Comparison of ENCODE assay signal across 10 cellular contexts in genomic region chr2:172083725-172084483, GRCh38. TPM values are rescaled to one million over a fixed set of nuclear protein-coding genes. Genes with fewer than 3 reads are reported as not detected.
DNase-seq lines count a peak whose midpoint lies in the region; ATAC-seq, FAIRE-seq and TF ChIP-seq lines count a peak whose summit lies in the region.
"Had no signal": no experiment of that assay in that cellular context is flagged by ENCODE, and none has a peak within 500 bp of the region (broad histone marks: within the 10 kb centered on the region; RNA-seq: fewer than 3 reads in every experiment).

No MANE protein-coding gene starts in this region.

- H3K4me3 Mint-ChIP-seq in activated T-helper 2 cell treated with anti-CD3 and anti-CD28 coated beads, Interferon-gamma antibody, Interleukin-2, Interleukin-4, amounts not matched to agents 10 μg/mL and 5 μg/mL and 100 μg/mL, durations not matched to agents 14 hours and 24 hours and 36 hours (ENCODE audit: low read depth) = peak overlapping the region; percentile 75
- H3K4me3 Mint-ChIP-seq in natural killer cell treated with Interleukin-12 subunit alpha and Interleukin-12 subunit beta and Interleukin-15 and Interleukin-18, amount 100 ng/mL, for 72 hours = peak overlapping the region; percentile 91

- no peak for FAIRE-seq in D721Med (lab: Jason Lieb, UNC)

- CTCF ChIA-PET in HEK293 (lab: Yijun Ruan, JAX) = interaction anchor here (1.0 kb wide), 1 partner anchor 17 kb away, joined by 3 read pairs; no protein-coding TSS in a partner anchor

- POLR2A ChIA-PET in HEK293 (lab: Yijun Ruan, JAX) = interaction anchor here (1.5 to 7.5 kb wide), 5 partner anchors 13 to 190 kb away, joined by 6 to 147 read pairs (median 16); partner anchors contain the start of genes DLX2 and SLC25A12

- peak overlapping the region; percentile 95 for H3K27ac ChIP-seq in HEK293 (ENCODE audit: extremely low read depth, low read depth, low read length)

- DNase-seq in D721Med (ENCODE audit: insufficient read length, low spot score) (peak; percentile 48), hepatic stellate cell (ENCODE audit: low spot score) (no peak)
- DNase-seq in activated T-helper 2 cell treated with anti-CD3 and anti-CD28 coated beads, Interferon-gamma antibody, Interleukin-2, Interleukin-4, amounts not matched to agents 10 μg/mL and 5 μg/mL and 100 μg/mL, durations not matched to agents 14 hours and 24 hours and 36 hours (ENCODE audit: low spot score) = no peak
- DNase-seq in natural killer cell treated with Interleukin-12 subunit alpha and Interleukin-12 subunit beta and Interleukin-15 and Interleukin-18, amount 100 ng/mL, for 72 hours (ENCODE audit: low spot score) = no peak
- DNase-seq in stimulated activated CD4-positive, alpha-beta T cell treated with anti-CD3 and anti-CD28 coated beads, Interleukin-4, amount 100 ng/mL, for 1 hour = no peak

- peak overlapping the region; percentile 45; the same call in 1 of the 2 replicates for H3K4me3 ChIP-seq in HEK293 (ENCODE audit: low read depth, low read length)
- H3K4me3 ChIP-seq: mucosa of descending colon had no signal

- H3K4me1 Mint-ChIP-seq in activated T-helper 2 cell treated with anti-CD3 and anti-CD28 coated beads, Interferon-gamma antibody, Interleukin-2, Interleukin-4, amounts not matched to agents 10 μg/mL and 5 μg/mL and 100 μg/mL, durations not matched to agents 14 hours and 24 hours and 36 hours (ENCODE audit: low read depth) = peaks cover 33% of the 10 kb centered on the region
- H3K4me1 Mint-ChIP-seq in natural killer cell treated with Interleukin-12 subunit alpha and Interleukin-12 subunit beta and Interleukin-15 and Interleukin-18, amount 100 ng/mL, for 72 hours (ENCODE audit: low read depth in 2 of 2) = peaks cover 54 to 56% of the 10 kb centered on the region in 2 donors

- H3K9me3 ChIP-seq in HEK293 (ENCODE audit: control insufficient read depth, insufficient read depth, low read depth, low read length) = no peaks in the 10 kb centered on the region
- H3K9me3 ChIP-seq: mucosa of descending colon had no signal

- H3K36me3 Mint-ChIP-seq in activated T-helper 2 cell treated with anti-CD3 and anti-CD28 coated beads, Interferon-gamma antibody, Interleukin-2, Interleukin-4, amounts not matched to agents 10 μg/mL and 5 μg/mL and 100 μg/mL, durations not matched to agents 14 hours and 24 hours and 36 hours (ENCODE audit: low read depth) = peaks cover 7% of the 10 kb centered on the region
- H3K36me3 Mint-ChIP-seq in natural killer cell treated with Interleukin-12 subunit alpha and Interleukin-12 subunit beta and Interleukin-15 and Interleukin-18, amount 100 ng/mL, for 72 hours = no peaks in the 10 kb centered on the region

- no peaks in the 10 kb centered on the region; the same call in 1 of the 2 replicates for H3K4me1 ChIP-seq in HEK293 (ENCODE audit: control insufficient read depth, insufficient read depth, low read length)

- intact Hi-C loops in activated T-helper 2 cell treated with anti-CD3 and anti-CD28 coated beads, Interferon-gamma antibody, Interleukin-2, Interleukin-4, amounts not matched to agents 10 μg/mL and 5 μg/mL and 100 μg/mL, durations not matched to agents 14 hours and 24 hours and 36 hours (cut with micrococcal nuclease) = loop anchor here (1.0 to 5.0 kb wide), 3 partner anchors 9 to 377 kb away; partner anchors contain the start of gene ITGA6

- H3K27me3 Mint-ChIP-seq in activated T-helper 2 cell treated with anti-CD3 and anti-CD28 coated beads, Interferon-gamma antibody, Interleukin-2, Interleukin-4, amounts not matched to agents 10 μg/mL and 5 μg/mL and 100 μg/mL, durations not matched to agents 14 hours and 24 hours and 36 hours (ENCODE audit: low read depth) = peaks cover 95% of the 10 kb centered on the region
- peaks cover 75 to 90% of the 10 kb centered on the region in 2 donors for H3K27me3 Mint-ChIP-seq in natural killer cell treated with Interleukin-12 subunit alpha and Interleukin-12 subunit beta and Interleukin-15 and Interleukin-18, amount 100 ng/mL, for 72 hours

- peak overlapping the region; percentile 33 for H3K27ac Mint-ChIP-seq in activated T-helper 2 cell treated with anti-CD3 and anti-CD28 coated beads, Interferon-gamma antibody, Interleukin-2, Interleukin-4, amounts not matched to agents 10 μg/mL and 5 μg/mL and 100 μg/mL, durations not matched to agents 14 hours and 24 hours and 36 hours
- peak overlapping the region in 1 of 2 donors; percentile 25 for H3K27ac Mint-ChIP-seq in natural killer cell treated with Interleukin-12 subunit alpha and Interleukin-12 subunit beta and Interleukin-15 and Interleukin-18, amount 100 ng/mL, for 72 hours

- H3K36me3 ChIP-seq in HEK293 (ENCODE audit: control insufficient read depth in 2 of 2, insufficient read depth in 1 of 2, low read length in 2 of 2) = peaks cover 0 to 18% of the 10 kb centered on the region in 2 experiments; a peak in 1 of 3 replicates

- H3K9me3 Mint-ChIP-seq in activated T-helper 2 cell treated with anti-CD3 and anti-CD28 coated beads, Interferon-gamma antibody, Interleukin-2, Interleukin-4, amounts not matched to agents 10 μg/mL and 5 μg/mL and 100 μg/mL, durations not matched to agents 14 hours and 24 hours and 36 hours = no peaks in the 10 kb centered on the region
- H3K9me3 Mint-ChIP-seq in natural killer cell treated with Interleukin-12 subunit alpha and Interleukin-12 subunit beta and Interleukin-15 and Interleukin-18, amount 100 ng/mL, for 72 hours = no peaks in the 10 kb centered on the region

- no peak for ATAC-seq in natural killer cell treated with Interleukin-12 subunit alpha and Interleukin-12 subunit beta and Interleukin-15 and Interleukin-18, amount 100 ng/mL, for 72 hours
- ATAC-seq in GM18907 (IDR thresholded peaks at IDR 0.05; ENCODE audit: unreplicated experiment) (no peak), HG03571 (IDR thresholded peaks at IDR 0.05; ENCODE audit: unreplicated experiment) (no peak)

- TF ChIP-seq CTCF in D721Med (IDR thresholded peaks at IDR 0.05; ENCODE audit: insufficient read depth, missing control alignments) = no peak
- TF ChIP-seq CTCF in HEK293 (tag by site-specific recombination; IDR thresholded peaks at IDR 0.05) = no peak

TF ChIP-seq in HEK293, 187 proteins besides CTCF, POLR2A, EP300 and RAD21:
- TF ChIP-seq ZNF398 (tag by site-specific recombination; IDR thresholded peaks at IDR 0.05) (no peak), ZNF174 (tag by site-specific recombination; IDR thresholded peaks at IDR 0.05) (no peak), YY2 (tag by site-specific recombination; IDR thresholded peaks at IDR 0.05) (no peak), OVOL3 (tag by site-specific recombination; IDR thresholded peaks at IDR 0.05) (no peak), ZNF513 (tag by site-specific recombination; IDR thresholded peaks at IDR 0.05) (no peak), ZNF777 (tag by site-specific recombination; IDR thresholded peaks at IDR 0.05; ENCODE audit: borderline replicate concordance) (no peak), ZNF585B (tag by site-specific recombination; IDR thresholded peaks at IDR 0.05) (no peak), ZNF223 (tag by site-specific recombination; IDR thresholded peaks at IDR 0.05) (no peak)
TF ChIP-seq in HEK293: peak in this region for 0.

RNA-seq across cellular contexts. Expression of gene DLX1, which starts 1.4 kb away (rescaled TPM):
- 0.09 TPM in 1 of 2 replicates, not detected in the other for total RNA-seq in activated T-helper 2 cell treated with anti-CD3 and anti-CD28 coated beads, Interferon-gamma antibody, Interleukin-2, Interleukin-4, amounts not matched to agents 10 μg/mL and 5 μg/mL and 100 μg/mL, durations not matched to agents 14 hours and 24 hours and 36 hours
- not detected for total RNA-seq in natural killer cell treated with Interleukin-12 subunit alpha and Interleukin-12 subunit beta and Interleukin-15 and Interleukin-18, amount 100 ng/mL, for 72 hours
- total RNA-seq: T-helper 2 cell treated with Interferon-gamma antibody and Interleukin-4, amounts not matched to agents 100 ng/mL and 5 ng/mL, for 36 hours had no signal

RNA-seq across cellular contexts. Expression of gene DLX2, which starts 18.8 kb away (rescaled TPM):
- total RNA-seq in activated T-helper 2 cell treated with anti-CD3 and anti-CD28 coated beads, Interferon-gamma antibody, Interleukin-2, Interleukin-4, amounts not matched to agents 10 μg/mL and 5 μg/mL and 100 μg/mL, durations not matched to agents 14 hours and 24 hours and 36 hours = 0.14 TPM in 1 of 2 replicates, not detected in the other
- under 1 TPM in 1 of 2 donors, not detected in 1; 0.25 TPM for total RNA-seq in natural killer cell treated with Interleukin-12 subunit alpha and Interleukin-12 subunit beta and Interleukin-15 and Interleukin-18, amount 100 ng/mL, for 72 hours
- total RNA-seq: T-helper 2 cell treated with Interferon-gamma antibody and Interleukin-4, amounts not matched to agents 100 ng/mL and 5 ng/mL, for 36 hours had no signal
